ENCODE assay signal across 8 cellular contexts in the genomic region with DNA sequence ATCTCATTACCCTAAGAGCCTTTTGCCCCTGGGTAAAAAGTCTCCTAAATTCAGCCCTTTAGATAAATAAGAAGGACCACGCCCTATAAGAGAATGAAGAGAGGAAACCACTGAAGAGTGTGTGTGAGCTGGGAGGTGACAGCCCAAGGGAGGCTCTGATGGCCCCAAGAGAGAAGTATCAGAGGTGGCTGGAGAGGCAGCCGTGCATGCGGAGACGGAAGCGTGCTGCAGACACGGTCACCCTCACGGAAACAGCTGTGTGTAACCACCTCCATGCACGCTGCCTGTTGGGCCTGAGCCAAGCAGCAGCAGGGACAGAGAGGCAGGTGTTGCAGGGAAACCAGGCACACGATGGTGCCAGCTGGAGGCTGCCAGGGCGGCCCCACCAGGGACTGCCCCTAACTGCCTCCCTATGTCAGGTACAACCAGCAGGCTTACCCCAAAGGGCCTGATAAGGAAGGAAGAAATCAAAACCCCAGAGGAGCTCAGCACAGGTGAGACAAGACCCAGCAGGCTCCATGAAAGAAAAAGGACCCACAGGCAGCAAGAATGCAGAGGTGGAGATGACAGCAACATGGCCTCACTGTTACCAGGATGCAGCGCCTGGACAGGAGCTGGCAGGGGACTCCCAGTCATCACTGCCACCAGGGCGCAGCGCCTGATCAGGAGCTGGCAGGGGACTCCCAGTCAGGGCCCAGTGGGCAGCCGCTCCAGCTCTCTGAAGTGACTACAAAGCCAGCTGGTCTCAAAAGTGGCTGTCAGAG. TPM values are rescaled to one million over a fixed set of nuclear protein-coding genes. Genes with fewer than 3 reads are reported as not detected.
A peak's percentile ranks its signal among the peaks of the same experiment; 100 is the strongest.
DNase-seq lines count a peak whose midpoint lies in the region; ATAC-seq, FAIRE-seq and TF ChIP-seq lines count a peak whose summit lies in the region.

No MANE protein-coding gene starts in this region.

- WGBS in small intestine, 3 donors: 13 to 48% (median 32%) methylated on average over 14 of the region's 14 CpGs

- peaks cover 30% of the 10 kb centered on the region for H3K79me2 ChIP-seq in OCI-LY3 (ENCODE audit: low read length)

- H3K4me2 ChIP-seq in OCI-LY3 (ENCODE audit: low read length): peak overlapping the region; percentile 77

- H3K27ac ChIP-seq in OCI-LY3 (ENCODE audit: low read length) (peak overlapping the region; percentile 96), coronary artery (no peak overlapping the region), small intestine (ENCODE audit: low read depth in 1 of 2, low read length in 1 of 2) (peak overlapping the region in 1 of 2 donors; percentile 11)

- H3K27me3 ChIP-seq in OCI-LY3 (ENCODE audit: low read depth, low read length): no peaks in the 10 kb centered on the region
- H3K27me3 ChIP-seq in small intestine (ENCODE audit: control insufficient read depth in 2 of 2, insufficient read depth in 2 of 2, low read length in 2 of 2): no peaks in the 10 kb centered on the region

- DNase-seq in GM13977 (ENCODE audit: low spot score): peak; percentile 93
- peak; percentile 62 for DNase-seq in coronary artery (ENCODE audit: low spot score)
- DNase-seq in small intestine: peak; percentile 72
- no peak for DNase-seq in NCI-H2227 (lab: John Stamatoyannopoulos, UW; ENCODE audit: unreplicated experiment)
- DNase-seq in stimulated activated CD4-positive, alpha-beta T cell treated with anti-CD3 and anti-CD28 coated beads, Interleukin-12 subunit alpha, Interleukin-12 subunit beta, amount 100 ng/mL, for 4 hours: no peak

- TF ChIP-seq CTCF in GM13977 (IDR thresholded peaks at IDR 0.05; ENCODE audit: extremely low read depth, insufficient read depth, missing control alignments): no peak
- no peak for TF ChIP-seq CTCF in OCI-LY3 (IDR thresholded peaks at IDR 0.05; ENCODE audit: low read depth, low read length)
- no peak for TF ChIP-seq CTCF in coronary artery (IDR thresholded peaks at IDR 0.05)

- FAIRE-seq in small intestine (lab: Jason Lieb, UNC): no peak

- in situ Hi-C loops in GM13977 (cut with MboI; ENCODE audit: low pct_unique_long_range_greater_than_20kb, low sequenced_read_pairs, unreplicated experiment): no loop called here

- H4K20me1 ChIP-seq in OCI-LY3 (ENCODE audit: insufficient read depth, low read length): peaks cover 2% of the 10 kb centered on the region; the same call in 1 of the 2 replicates

- H3K36me3 ChIP-seq in OCI-LY3 (replicated peaks; ENCODE audit: low read depth, low read length) (peaks cover 21% of the 10 kb centered on the region), small intestine (ENCODE audit: control insufficient read depth in 2 of 2, insufficient read depth in 2 of 2, low read length in 2 of 2) (peaks cover 2 to 3% of the 10 kb centered on the region in 2 donors)

- ATAC-seq in GM21515 (IDR thresholded peaks at IDR 0.05; ENCODE audit: unreplicated experiment) (peak; percentile 88), HG03558 (IDR thresholded peaks at IDR 0.05; ENCODE audit: extremely low read depth, unreplicated experiment) (peak; percentile 74)

- H3K4me1 ChIP-seq in OCI-LY3 (ENCODE audit: low read length) (peaks cover 61% of the 10 kb centered on the region), small intestine (ENCODE audit: control insufficient read depth in 2 of 2, insufficient read depth in 1 of 2, low read depth in 1 of 2, low read length in 1 of 2) (no peaks in the 10 kb centered on the region)

- H3K9ac ChIP-seq in OCI-LY3 (ENCODE audit: low read length): peak overlapping the region; percentile 76

- no peak overlapping the region for H2AFZ ChIP-seq in OCI-LY3 (ENCODE audit: low read depth, low read length)

- H3K4me3 ChIP-seq in OCI-LY3 (ENCODE audit: low read length) (peak overlapping the region; percentile 79), coronary artery (no peak overlapping the region), small intestine (ENCODE audit: low read depth in 1 of 2, low read length in 2 of 2) (no peak overlapping the region)

- H3K9me3 ChIP-seq in OCI-LY3 (ENCODE audit: insufficient read depth, low read length) (no peaks in the 10 kb centered on the region), small intestine (ENCODE audit: control insufficient read depth, low read depth) (no peaks in the 10 kb centered on the region)

RNA-seq across cellular contexts. Expression of a gene that starts 7.8 kb away (rescaled TPM):
- 10 to 100 TPM in 1 of 3 donors, under 1 TPM in 2; 0.22 to 10.7 (median 0.81) TPM for polyA plus RNA-seq in small intestine

RNA-seq across cellular contexts. Expression of a gene that starts 12.5 kb away (rescaled TPM):
- polyA plus RNA-seq in small intestine: 10 to 100 TPM; 45.2 to 74.0 (median 71.9) TPM

RNA-seq across cellular contexts. Expression of a gene that starts 23.1 kb away (rescaled TPM):
- under 1 TPM in 1 of 3 donors, not detected in 2; 0.19 TPM for polyA plus RNA-seq in small intestine

RNA-seq across cellular contexts. Expression of a gene that starts 44.8 kb away (rescaled TPM):
- polyA plus RNA-seq in small intestine: 1 to 10 TPM; 1.3 to 6.1 (median 1.9) TPM

Comparison
In these comparisons a context has a peak if more than half of its experiments do, and no peak if none do; other contexts are left out.
1. DNase-seq: peak in GM13977 (single experiment), coronary artery (single experiment) and small intestine (single experiment); none in NCI-H2227 (single experiment) and stimulated activated CD4-positive, alpha-beta T cell treated with anti-CD3 and anti-CD28 coated beads, Interleukin-12 subunit alpha, Interleukin-12 subunit beta, amount 100 ng/mL, for 4 hours (single experiment).